Comparison of ENCODE assay signal across 20 cellular contexts in the genomic region with DNA sequence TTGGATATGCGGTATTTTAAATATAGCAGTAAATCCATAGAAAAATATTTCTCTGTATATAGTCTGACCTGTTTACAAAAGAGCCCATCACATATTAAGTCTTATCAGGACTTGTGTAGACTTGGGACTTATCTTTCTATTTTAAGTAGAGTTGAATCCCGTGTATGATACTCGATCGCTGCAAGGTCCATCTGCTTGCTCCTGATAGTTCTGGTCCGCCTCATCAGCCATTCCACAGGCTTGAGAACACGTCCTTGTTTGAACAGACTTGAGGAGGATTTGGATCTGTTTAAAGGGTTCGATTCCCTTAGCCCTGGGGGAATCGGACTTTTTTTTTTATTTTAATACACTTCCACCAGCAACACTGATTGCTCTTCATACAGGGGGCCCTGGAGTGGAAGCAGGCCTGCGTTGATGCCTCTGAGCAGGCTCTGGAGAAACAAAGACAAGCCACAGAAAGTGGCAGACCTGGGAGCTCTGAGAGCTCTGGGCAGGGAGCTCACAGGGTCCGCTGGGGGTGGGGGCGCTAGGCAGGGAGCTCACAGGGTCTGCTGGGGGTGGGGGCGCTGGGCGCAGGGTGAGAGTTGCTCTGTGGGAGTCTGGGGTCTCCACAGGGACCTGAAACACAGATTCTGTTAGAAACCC.
DNase-seq lines count a peak whose midpoint lies in the region; ATAC-seq and TF ChIP-seq lines count a peak whose summit lies in the region.
"Had no signal": no experiment of that assay in that cellular context is flagged by ENCODE, and none has a peak within 500 bp of the region (broad histone marks: within the 10 kb centered on the region; RNA-seq: fewer than 3 reads in every experiment).

No MANE protein-coding gene starts in this region.

- H3F3A ChIP-seq in GM23248 (ENCODE audit: insufficient read depth): peaks cover 46% of the 10 kb centered on the region

- H3K9me2 ChIP-seq in GM23248 (ENCODE audit: insufficient read depth): no peaks in the 10 kb centered on the region

- no peaks in the 10 kb centered on the region for H3K27me3 ChIP-seq in GM23248 (replicated peaks; ENCODE audit: insufficient read depth)
- H3K27me3 ChIP-seq: transverse colon had no signal

- no peaks in the 10 kb centered on the region for H3K9me3 ChIP-seq in GM23248 (ENCODE audit: low read depth)
- H3K9me3 ChIP-seq: lower lobe of right lung, transverse colon had no signal

- H3K27me3 Mint-ChIP-seq in nephron progenitor cell (ENCODE audit: low read depth, poor library complexity): no peaks in the 10 kb centered on the region
- H3K27me3 Mint-ChIP-seq: stimulated activated memory B cell treated with anti-CD40 and anti-IgM and Interleukin-4, amounts not matched to agents 10 μg/mL and 1 μg/mL and 100 μg/mL, for 72 hours had no signal

- no peak overlapping the region for H3K4me3 ChIP-seq in GM23248
- H3K4me3 ChIP-seq: lower lobe of right lung, transverse colon had no signal

- H3K4me1 Mint-ChIP-seq in nephron progenitor cell: peaks cover 33% of the 10 kb centered on the region
- H3K4me1 Mint-ChIP-seq: stimulated activated memory B cell treated with anti-CD40 and anti-IgM and Interleukin-4, amounts not matched to agents 10 μg/mL and 1 μg/mL and 100 μg/mL, for 72 hours had no signal

- no peak overlapping the region for H2AFZ ChIP-seq in GM23248

- H3K79me2 ChIP-seq in GM23248 (ENCODE audit: insufficient read depth): no peaks in the 10 kb centered on the region

- H3K27ac Mint-ChIP-seq in nephron progenitor cell: peak overlapping the region; percentile 48
- H3K27ac Mint-ChIP-seq: activated CD4-positive, alpha-beta memory T cell treated with anti-CD3 and anti-CD28 coated beads, Interleukin-2, amount 10 ng/mL, durations not matched to agents 7 days and 5 days; activated T-helper 1 cell treated with anti-CD3 and anti-CD28 coated beads, Interleukin-12 subunit alpha, Interleukin-12 subunit beta, Interleukin-2, Interleukin-4 antibody, amounts not matched to agents 30 ng/mL and 10 ng/mL and 1 ng/mL, durations not matched to agents 14 hours and 24 hours and 36 hours; stimulated activated memory B cell treated with anti-CD40 and anti-IgM and Interleukin-4, amounts not matched to agents 10 μg/mL and 1 μg/mL and 100 μg/mL, for 72 hours had no signal

- peak overlapping the region; percentile 35; the same call in 1 of the 2 replicates for H3K27ac ChIP-seq in GM23248
- H3K27ac ChIP-seq in caudate nucleus (ENCODE audit: low read depth, low read length): peak overlapping the region; percentile 84
- H3K27ac ChIP-seq: epithelial cell of prostate, lower lobe of right lung, transverse colon, VCaP had no signal

- no peaks in the 10 kb centered on the region for H3K36me3 Mint-ChIP-seq in nephron progenitor cell (ENCODE audit: low read depth)
- H3K36me3 Mint-ChIP-seq: activated naive CD4-positive, alpha-beta T cell treated with anti-CD3 and anti-CD28 coated beads, Interleukin-2, amount 50 U/mL, for 72 hours; stimulated activated memory B cell treated with anti-CD40 and anti-IgM and Interleukin-4, amounts not matched to agents 10 μg/mL and 1 μg/mL and 100 μg/mL, for 72 hours had no signal

- no peaks in the 10 kb centered on the region for H3K9me3 Mint-ChIP-seq in nephron progenitor cell
- H3K9me3 Mint-ChIP-seq: activated CD4-positive, alpha-beta memory T cell treated with anti-CD3 and anti-CD28 coated beads, Interleukin-2, amount 10 ng/mL, durations not matched to agents 7 days and 5 days; activated naive CD4-positive, alpha-beta T cell treated with anti-CD3 and anti-CD28 coated beads, Interleukin-2, amount 50 U/mL, for 72 hours; activated T-helper 1 cell treated with anti-CD3 and anti-CD28 coated beads, Interleukin-12 subunit alpha, Interleukin-12 subunit beta, Interleukin-2, Interleukin-4 antibody, amounts not matched to agents 30 ng/mL and 10 ng/mL and 1 ng/mL, durations not matched to agents 14 hours and 24 hours and 36 hours; stimulated activated memory B cell treated with anti-CD40 and anti-IgM and Interleukin-4, amounts not matched to agents 10 μg/mL and 1 μg/mL and 100 μg/mL, for 72 hours had no signal

- ATAC-seq in GM19467 (IDR thresholded peaks at IDR 0.05; ENCODE audit: unreplicated experiment): no peak
- ATAC-seq: lower lobe of right lung; right cardiac atrium; stimulated activated memory B cell treated with anti-CD40 and anti-IgM and Interleukin-4, amounts not matched to agents 10 μg/mL and 1 μg/mL and 100 μg/mL, for 72 hours had no signal

- 77 to 79% methylated on average over 13 of the region's 13 CpGs for WGBS in GM23248 (ENCODE audit: low coverage in 1 of 2, low lambda C conversion rate in 2 of 2, missing lambda C conversion rate in 2 of 2), 2 experiments

- H3K4me3 Mint-ChIP-seq in nephron progenitor cell: no peak overlapping the region
- H3K4me3 Mint-ChIP-seq: activated CD4-positive, alpha-beta memory T cell treated with anti-CD3 and anti-CD28 coated beads, Interleukin-2, amount 10 ng/mL, durations not matched to agents 7 days and 5 days; activated T-helper 1 cell treated with anti-CD3 and anti-CD28 coated beads, Interleukin-12 subunit alpha, Interleukin-12 subunit beta, Interleukin-2, Interleukin-4 antibody, amounts not matched to agents 30 ng/mL and 10 ng/mL and 1 ng/mL, durations not matched to agents 14 hours and 24 hours and 36 hours; stimulated activated memory B cell treated with anti-CD40 and anti-IgM and Interleukin-4, amounts not matched to agents 10 μg/mL and 1 μg/mL and 100 μg/mL, for 72 hours had no signal

- H3K36me3 ChIP-seq in GM23248 (ENCODE audit: low read depth): no peaks in the 10 kb centered on the region
- H3K36me3 ChIP-seq: transverse colon had no signal

- no peak for DNase-seq in GM23248
- peak; percentile 47 to 78 for DNase-seq in NCI-H524 (lab: John Stamatoyannopoulos, UW)
- DNase-seq in caudate nucleus (lab: John Stamatoyannopoulos, UW): no peak
- no peak for DNase-seq in nephron progenitor cell
- no peak for DNase-seq in activated CD4-positive, CD25-positive, alpha-beta regulatory T cell treated with anti-CD3 and anti-CD28 coated beads, Interleukin-2, amount 50 U/mL, for 72 hours
- DNase-seq in epidermal melanocyte (ENCODE audit: insufficient read length, low spot score): no peak
- no peak for DNase-seq in Ammon's horn (ENCODE audit: low spot score)
- DNase-seq: activated CD4-positive, alpha-beta memory T cell treated with anti-CD3 and anti-CD28 coated beads, Interleukin-2, amount 10 ng/mL, durations not matched to agents 7 days and 5 days; foreskin melanocyte; GF-D8; lower lobe of right lung; NCI-H146; right cardiac atrium; transverse colon had no signal

- no peaks in the 10 kb centered on the region for H4K20me1 ChIP-seq in GM23248 (ENCODE audit: insufficient read depth)

- peaks cover 53% of the 10 kb centered on the region for H3K4me1 ChIP-seq in GM23248 (ENCODE audit: insufficient read depth)
- H3K4me1 ChIP-seq: lower lobe of right lung, transverse colon had no signal

- peak overlapping the region; percentile 62 for H3K4me2 ChIP-seq in GM23248 (ENCODE audit: unreplicated experiment)

- TF ChIP-seq CTCF in nephron progenitor cell (IDR thresholded peaks at IDR 0.05): no peak

- in situ Hi-C loops in GM23248 (cut with MboI): no loop called here

- no peak overlapping the region; the same call in 1 of the 2 replicates for H3K9ac ChIP-seq in GM23248

Comparison
In these comparisons a context has a peak if more than half of its experiments do, and no peak if none do; other contexts are left out.
1. DNase-seq: peak in NCI-H524 (2 of 2); none in GM23248 (single experiment), caudate nucleus (0 of 61), nephron progenitor cell (single experiment), activated CD4-positive, CD25-positive, alpha-beta regulatory T cell treated with anti-CD3 and anti-CD28 coated beads, Interleukin-2, amount 50 U/mL, for 72 hours (single experiment), epidermal melanocyte (single experiment) and Ammon's horn (single experiment).